Comparison of ENCODE assay signal across 8 cellular contexts in the genomic region with DNA sequence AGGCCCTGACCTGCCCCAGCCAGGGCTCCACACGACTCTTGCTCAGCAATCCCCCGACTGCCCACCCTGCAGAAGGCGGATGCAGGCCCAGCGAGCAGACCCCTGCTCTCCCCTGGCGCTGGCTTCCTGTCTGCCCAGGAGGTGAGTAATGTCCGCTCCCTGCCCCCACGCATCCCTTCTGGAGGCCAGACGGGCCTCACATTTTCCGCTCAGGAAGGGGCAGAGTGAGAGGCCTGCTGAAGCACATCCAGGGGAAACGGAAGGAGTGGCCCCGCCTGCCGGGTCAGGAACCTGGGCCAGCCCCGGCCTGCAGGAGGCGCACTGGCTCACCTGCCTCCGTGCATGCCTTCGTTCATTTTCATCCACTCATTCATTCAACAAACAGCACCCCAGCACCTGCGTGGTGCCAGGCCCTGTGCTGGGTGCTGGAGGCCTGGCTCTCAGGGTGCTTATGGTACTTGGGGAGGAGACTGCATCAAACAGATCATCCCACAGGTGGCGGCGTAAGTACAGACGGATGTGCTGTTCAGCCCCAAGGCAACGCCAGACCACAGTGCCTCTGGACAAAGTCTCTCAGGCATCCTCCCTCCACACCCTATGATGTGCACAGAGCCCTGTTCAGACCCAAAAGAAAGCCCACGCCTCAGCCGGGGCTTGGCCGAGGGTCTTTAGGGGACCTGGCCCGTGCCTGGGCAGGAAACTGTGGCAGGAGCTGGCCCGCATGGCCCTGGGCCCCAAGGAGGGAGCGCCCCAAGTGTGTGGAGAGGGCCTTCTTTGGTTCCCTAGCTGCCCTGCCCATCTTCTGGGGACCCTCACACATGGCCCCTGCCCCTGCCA.
DNase-seq lines count a peak whose midpoint lies in the region; ATAC-seq and TF ChIP-seq lines count a peak whose summit lies in the region.

No MANE protein-coding gene starts in this region.

- H3K4me1 ChIP-seq in transverse colon = peaks cover 70 to 98% (median 84%) of the 10 kb centered on the region in 4 donors

- H3K27ac Mint-ChIP-seq in brain = peak overlapping the region; percentile 51 to 89 (median 71)

- TF ChIP-seq POLR2A in transverse colon (IDR thresholded peaks at IDR 0.05) = no peak

- no peaks in the 10 kb centered on the region for H3K27me3 Mint-ChIP-seq in brain

- intact Hi-C loops in transverse colon (cut with DNase I; ENCODE audit: low total_unique reads) = no loop called here

- 0 to 64% methylated on average over 1 to 24 of the region's 27 CpGs for WGBS in transverse colon (ENCODE audit: low coverage in 1 of 2), 2 donors

- H3K9me3 Mint-ChIP-seq in brain = no peaks in the 10 kb centered on the region

- H3K4me3 ChIP-seq in kidney epithelial cell (ENCODE audit: low read depth, low read length) (no peak overlapping the region), transverse colon (no peak overlapping the region)

- TF ChIP-seq EP300 in transverse colon (IDR thresholded peaks at IDR 0.05; ENCODE audit: low read depth) = no peak

- ATAC-seq in HG03521 (IDR thresholded peaks at IDR 0.05; ENCODE audit: unreplicated experiment) = no peak

- TF ChIP-seq CTCF in brain (conservative IDR thresholded peaks at IDR 0.05) (peak; percentile 49 to 66), kidney epithelial cell (IDR thresholded peaks at IDR 0.05; ENCODE audit: insufficient read depth, low read length, poor library complexity, severe bottlenecking) (peak; percentile 83), transverse colon (IDR thresholded peaks at IDR 0.05) (peak; percentile 38 to 59 (median 40))

- peaks cover 12% of the 10 kb centered on the region for H3K36me3 Mint-ChIP-seq in brain

- peak overlapping the region in 1 of 5 experiments; percentile 52 for H3K4me3 Mint-ChIP-seq in brain

- H3K9me3 ChIP-seq in transverse colon = no peaks in the 10 kb centered on the region

- peaks cover 71% of the 10 kb centered on the region for H3K4me1 Mint-ChIP-seq in brain

- peaks cover 1% of the 10 kb centered on the region for H3K36me3 ChIP-seq in kidney epithelial cell (ENCODE audit: control insufficient read depth, insufficient read depth, low read length)
- H3K36me3 ChIP-seq in transverse colon = no peaks in the 10 kb centered on the region

- peak overlapping the region; percentile 87 to 96 (median 95) for H3K27ac ChIP-seq in transverse colon

- in situ Hi-C loops in transverse colon (cut with MboI; ENCODE audit: low pct_ligation_motif_present in 1 of 4, low pct_unique_long_range_greater_than_20kb in 1 of 4, low sequenced_read_pairs in 3 of 4) = no loop called here

- DNase-seq in NCI-H748 (lab: John Stamatoyannopoulos, UW; ENCODE audit: unreplicated experiment) (peak; percentile 7), NCI-H748 treated with DMSO at 0.1 percent for 48 hours (lab: John Stamatoyannopoulos, UW) (no peak), NCI-H69 (lab: John Stamatoyannopoulos, UW) (peak; percentile 42), kidney epithelial cell (ENCODE audit: low read depth) (peak; percentile 70), transverse colon (peak; percentile 53), NCI-H446 treated with DMSO at 0.1 percent for 48 hours (lab: John Stamatoyannopoulos, UW) (no peak)

- H3K27me3 ChIP-seq in kidney epithelial cell (ENCODE audit: control insufficient read depth, insufficient read depth, low read length) (no peaks in the 10 kb centered on the region), transverse colon (no peaks in the 10 kb centered on the region)

Comparison
In these comparisons a context has a peak if more than half of its experiments do, and no peak if none do; other contexts are left out.
1. DNase-seq: peak in NCI-H748 (single experiment), NCI-H69 (single experiment), kidney epithelial cell (single experiment) and transverse colon (single experiment); none in NCI-H748 treated with DMSO at 0.1 percent for 48 hours (single experiment) and NCI-H446 treated with DMSO at 0.1 percent for 48 hours (single experiment).
2. Peak in every context shown above with its lines, with median percentiles within 50 percentile points of each other: CTCF ChIP-seq.